Comparison of ENCODE assay signal across 24 cellular contexts in the genomic region with DNA sequence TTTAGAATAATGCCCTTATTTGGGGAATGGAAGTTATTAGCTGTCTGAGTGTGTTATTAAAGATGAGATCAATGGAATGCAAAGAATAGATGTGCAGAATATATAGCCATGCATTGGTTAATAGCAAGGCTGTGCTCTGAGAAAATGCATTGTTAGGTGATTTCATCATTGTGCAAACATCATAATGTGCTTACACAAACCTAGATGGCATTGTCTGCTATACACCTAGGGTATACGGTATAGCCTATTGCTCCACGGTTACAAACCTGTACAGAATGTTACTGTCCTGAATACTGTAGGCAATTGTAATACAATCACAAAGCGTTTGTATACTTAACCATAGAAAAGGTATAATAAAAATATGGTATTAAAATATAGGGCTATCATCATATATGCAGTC. TPM values are rescaled to one million over a fixed set of nuclear protein-coding genes. Genes with fewer than 3 reads are reported as not detected.
A peak's percentile ranks its signal among the peaks of the same experiment; 100 is the strongest.
DNase-seq lines count a peak whose midpoint lies in the region; ATAC-seq and TF ChIP-seq lines count a peak whose summit lies in the region.
"Had no signal": no experiment of that assay in that cellular context is flagged by ENCODE, and none has a peak within 500 bp of the region (broad histone marks: within the 10 kb centered on the region; RNA-seq: fewer than 3 reads in every experiment).

No MANE protein-coding gene starts in this region.

- dilution Hi-C loops in mammary epithelial cell (cut with HindIII; ENCODE audit: low sequenced_read_pairs): no loop called here

- no peaks in the 10 kb centered on the region for H3K36me3 ChIP-seq in mammary epithelial cell (ENCODE audit: insufficient read depth, low read length)
- H3K36me3 ChIP-seq: BLaER1 treated with 17β-estradiol and CSF1 and Interleukin-3, amounts not matched to agents 10 nM and 100 nM; Peyer's patch had no signal

- POLR2A ChIA-PET in MCF 10A (lab: Yijun Ruan, JAX): no interaction called here

- DNase-seq in MCF 10A (ENCODE audit: unreplicated experiment) (peak; percentile 9), mammary epithelial cell (no peak), NCI-H1417 treated with DMSO at 0.1 percent for 48 hours (lab: John Stamatoyannopoulos, UW) (peak; percentile 25), NCI-H748 (lab: John Stamatoyannopoulos, UW; ENCODE audit: unreplicated experiment) (peak; percentile 76), left colon (no peak), NCI-H1436 (lab: John Stamatoyannopoulos, UW) (no peak), NCI-H1105 (lab: John Stamatoyannopoulos, UW) (no peak), DMS 273 (lab: John Stamatoyannopoulos, UW; ENCODE audit: unreplicated experiment) (no peak)
- DNase-seq: CD8-positive, alpha-beta memory T cell; DMS 273 treated with DMSO at 0.1 percent for 48 hours; EL; GOT3; MV-4-11; NCI-H1436 treated with DMSO at 0.1 percent for 48 hours; NCI-H446; Peyer's patch; T-helper 17 cell had no signal

- H4K20me1 ChIP-seq in mammary epithelial cell (ENCODE audit: insufficient read depth, low read length): no peaks in the 10 kb centered on the region
- H4K20me1 ChIP-seq: BLaER1 treated with 17β-estradiol and CSF1 and Interleukin-3, amounts not matched to agents 10 nM and 100 nM had no signal

- no peak overlapping the region for H3K4me3 ChIP-seq in mammary epithelial cell (replicated peaks in 1 of 3; ENCODE audit: insufficient read depth in 1 of 3, low read depth in 2 of 3, low read length in 3 of 3)
- H3K4me3 ChIP-seq: A549; BLaER1 treated with 17β-estradiol and CSF1 and Interleukin-3, amounts not matched to agents 10 nM and 100 nM; GM12878; K562; Peyer's patch had no signal

- in situ Hi-C loops in mammary epithelial cell (cut with MboI; ENCODE audit: low sequenced_read_pairs in 2 of 2): no loop called here

- no peaks in the 10 kb centered on the region for H3K9me3 ChIP-seq in mammary epithelial cell (replicated peaks; ENCODE audit: insufficient read depth, low read length)
- H3K9me3 ChIP-seq: A549; BLaER1 treated with 17β-estradiol and CSF1 and Interleukin-3, amounts not matched to agents 10 nM and 100 nM; Peyer's patch had no signal

- H3K27me3 ChIP-seq in mammary epithelial cell (ENCODE audit: insufficient read depth, low read length): no peaks in the 10 kb centered on the region
- H3K27me3 ChIP-seq: BLaER1 treated with 17β-estradiol and CSF1 and Interleukin-3, amounts not matched to agents 10 nM and 100 nM; Peyer's patch had no signal

- no peak overlapping the region for H2AFZ ChIP-seq in mammary epithelial cell (ENCODE audit: low read depth, low read length)

- no peak overlapping the region for H3K27ac Mint-ChIP-seq in MCF 10A (ENCODE audit: low read depth, unreplicated experiment)
- H3K27ac Mint-ChIP-seq: CD8-positive, alpha-beta memory T cell; T-helper 17 cell had no signal

- ATAC-seq in left colon: peak; percentile 89
- ATAC-seq: A549, GM12878, HCT116, K562, Right ventricle myocardium inferior, T-helper 17 cell had no signal

- WGBS in mammary epithelial cell (ENCODE audit: low coverage, missing lambda C conversion rate): 73% methylated on average over 3 of the region's 3 CpGs

- H3K9me3 Mint-ChIP-seq in MCF 10A (ENCODE audit: unreplicated experiment): no peaks in the 10 kb centered on the region

- BruUV-seq in MCF 10A (replicated peaks; lab: Mats Ljungman, UMichigan) (no TSS peak), mammary epithelial cell (replicated peaks; lab: Mats Ljungman, UMichigan) (no TSS peak)

- H3K4me1 ChIP-seq in mammary epithelial cell (ENCODE audit: insufficient read depth, low read length): no peaks in the 10 kb centered on the region
- H3K4me1 ChIP-seq: A549; BLaER1 treated with 17β-estradiol and CSF1 and Interleukin-3, amounts not matched to agents 10 nM and 100 nM had no signal

- no peak overlapping the region for H3K27ac ChIP-seq in mammary epithelial cell (ENCODE audit: insufficient read depth, low read depth, low read length)
- H3K27ac ChIP-seq: A549; BLaER1 treated with 17β-estradiol and CSF1 and Interleukin-3, amounts not matched to agents 10 nM and 100 nM; Peyer's patch had no signal

- no peak overlapping the region for H3K4me2 ChIP-seq in mammary epithelial cell (ENCODE audit: insufficient read depth, low read depth, low read length)
- H3K4me2 ChIP-seq: A549; BLaER1 treated with 17β-estradiol and CSF1 and Interleukin-3, amounts not matched to agents 10 nM and 100 nM had no signal

- H3K79me2 ChIP-seq in mammary epithelial cell (ENCODE audit: insufficient read depth, low read length): no peaks in the 10 kb centered on the region

- TF ChIP-seq CTCF in MCF 10A (IDR thresholded peaks at IDR 0.05; ENCODE audit: unreplicated experiment) (no peak), mammary epithelial cell (conservative IDR thresholded peaks at IDR 0.05 in 1 of 2, IDR thresholded peaks at IDR 0.05 in 1 of 2; ENCODE audit: extremely low read depth in 1 of 2, insufficient read depth in 1 of 2, low read depth in 1 of 2, low read length in 2 of 2) (no peak)

- intact Hi-C loops in MCF 10A (cut with micrococcal nuclease): no loop called here
- intact Hi-C loops in mammary epithelial cell (cut with micrococcal nuclease): no loop called here
- intact Hi-C loops in left colon (cut with DNase I, micrococcal nuclease): no loop called here

- no peak overlapping the region for H3K9ac ChIP-seq in mammary epithelial cell (ENCODE audit: insufficient read depth, low read length)
- H3K9ac ChIP-seq: BLaER1 treated with 17β-estradiol and CSF1 and Interleukin-3, amounts not matched to agents 10 nM and 100 nM had no signal

- no peak overlapping the region for H3K4me3 Mint-ChIP-seq in MCF 10A (ENCODE audit: unreplicated experiment)
- H3K4me3 Mint-ChIP-seq: CD8-positive, alpha-beta memory T cell; T-helper 17 cell had no signal

- H3K27me3 Mint-ChIP-seq in MCF 10A (ENCODE audit: insufficient read depth, unreplicated experiment): no peaks in the 10 kb centered on the region
- H3K27me3 Mint-ChIP-seq: CD8-positive, alpha-beta memory T cell; T-helper 17 cell had no signal

- no peaks in the 10 kb centered on the region for H3K4me1 Mint-ChIP-seq in MCF 10A (ENCODE audit: insufficient read depth, unreplicated experiment)
- H3K4me1 Mint-ChIP-seq: CD8-positive, alpha-beta memory T cell; T-helper 17 cell had no signal

- CTCF ChIA-PET in MCF 10A (lab: Yijun Ruan, JAX) (interaction anchor here (0.6 to 2.8 kb wide), 2 partner anchors 462 to 715 kb away, joined by 3 to 7 read pairs; no protein-coding TSS in a partner anchor), mammary epithelial cell (lab: Charles Lee; ENCODE audit: low non-redundant PET) (no interaction called here)

- no peaks in the 10 kb centered on the region for H3K36me3 Mint-ChIP-seq in MCF 10A (ENCODE audit: insufficient read depth, unreplicated experiment)
- H3K36me3 Mint-ChIP-seq: CD8-positive, alpha-beta memory T cell had no signal

RNA-seq across cellular contexts. Expression of gene SLC5A12, which starts 25.5 kb away (rescaled TPM):
- not detected in 2 replicates for total RNA-seq in MCF 10A (2022)
- not detected for total RNA-seq in mammary epithelial cell
- not detected for polyA plus RNA-seq in mammary epithelial cell
- not detected for polyA minus RNA-seq in mammary epithelial cell
- 1 to 10 TPM in 1 of 2 donors, under 1 TPM in 1; 0.82 to 1.1 TPM for total RNA-seq in left colon
- total RNA-seq: CD8-positive, alpha-beta memory T cell; Right ventricle myocardium inferior; SK-MEL-5; T-helper 17 cell had no signal
- polyA plus RNA-seq: A549; CD8-positive, alpha-beta memory T cell had no signal

Comparison
In these comparisons a context has a peak if more than half of its experiments do, and no peak if none do; other contexts are left out.
1. DNase-seq: peak in MCF 10A (single experiment), NCI-H1417 treated with DMSO at 0.1 percent for 48 hours (single experiment) and NCI-H748 (single experiment); none in mammary epithelial cell (single experiment), left colon (0 of 2), NCI-H1436 (single experiment), NCI-H1105 (single experiment) and DMS 273 (single experiment).